Comparison of ENCODE assay signal across 21 cellular contexts in genomic region chr17:55996826-55997225, GRCh38.
DNase-seq lines count a peak whose midpoint lies in the region; ATAC-seq and TF ChIP-seq lines count a peak whose summit lies in the region.
"Had no signal": no experiment of that assay in that cellular context is flagged by ENCODE, and none has a peak within 500 bp of the region (broad histone marks: within the 10 kb centered on the region; RNA-seq: fewer than 3 reads in every experiment).

No MANE protein-coding gene starts in this region.

- no peaks in the 10 kb centered on the region for H3K79me2 ChIP-seq in GM23338 (replicated peaks; ENCODE audit: insufficient read depth)
- H3K79me2 ChIP-seq: parathyroid adenoma had no signal

- no peaks in the 10 kb centered on the region for H3F3A ChIP-seq in GM23338 (replicated peaks; ENCODE audit: low read depth)

- no peaks in the 10 kb centered on the region for H3K27me3 ChIP-seq in GM23338 (ENCODE audit: insufficient read depth)
- H3K27me3 ChIP-seq: gastrocnemius medialis had no signal

- peaks cover 4% of the 10 kb centered on the region; the same call in 1 of the 2 replicates for H3K27me3 Mint-ChIP-seq in HFFc6 (ENCODE audit: insufficient read depth)
- H3K27me3 Mint-ChIP-seq in GM23338 (ENCODE audit: insufficient read depth, low read depth, poor library complexity), result peaks cover 2% of the 10 kb centered on the region

- H3K4me3 Mint-ChIP-seq in HFFc6 (no peak overlapping the region), GM23338 (no peak overlapping the region)
- H3K4me3 Mint-ChIP-seq: activated naive CD4-positive, alpha-beta T cell treated with anti-CD3 and anti-CD28 coated beads, Interleukin-2, amount 50 U/mL, for 24 hours; brain had no signal

- no peak overlapping the region for H3K4me2 ChIP-seq in GM23338

- no peaks in the 10 kb centered on the region for H3K4me1 Mint-ChIP-seq in HFFc6 (ENCODE audit: low read depth)
- no peaks in the 10 kb centered on the region for H3K4me1 Mint-ChIP-seq in GM23338
- H3K4me1 Mint-ChIP-seq: brain had no signal

- no peak overlapping the region for H3K4me3 ChIP-seq in GM23338
- H3K4me3 ChIP-seq: coronary artery, gastrocnemius medialis, thoracic aorta had no signal

- H3K36me3 ChIP-seq in GM23338 (ENCODE audit: insufficient read depth), result no peaks in the 10 kb centered on the region; the same call in 1 of the 2 replicates
- H3K36me3 ChIP-seq: gastrocnemius medialis, thoracic aorta had no signal

- TF ChIP-seq CTCF in C4-2B (conservative IDR thresholded peaks at IDR 0.05) (peak; percentile 40), HFFc6 (IDR thresholded peaks at IDR 0.05) (peak; percentile 74), GM23338 (conservative IDR thresholded peaks at IDR 0.05; ENCODE audit: low read depth in 2 of 2) (no peak; a peak in 2 of 4 replicates)

- peaks cover 6% of the 10 kb centered on the region; the same call in 1 of the 2 replicates for H3K9me2 ChIP-seq in GM23338 (ENCODE audit: insufficient read depth)

- no peaks in the 10 kb centered on the region for H3K4me1 ChIP-seq in GM23338 (ENCODE audit: insufficient read depth)
- H3K4me1 ChIP-seq: gastrocnemius medialis, parathyroid adenoma had no signal

- H3K9me3 Mint-ChIP-seq in HFFc6 (peaks cover 16% of the 10 kb centered on the region), GM23338 (peaks cover 46% of the 10 kb centered on the region)

- no peaks in the 10 kb centered on the region for H4K20me1 ChIP-seq in GM23338 (replicated peaks; ENCODE audit: insufficient read depth)

- DNase-seq in HFFc6, result peak; percentile 17
- DNase-seq in RKO (ENCODE audit: low spot score), result peak; percentile 12
- DNase-seq in iris pigment epithelial cell (ENCODE audit: low read depth), result peak; percentile 1
- no peak for DNase-seq in GM23338 (ENCODE audit: low spot score)
- DNase-seq in NCI-H526 treated with DMSO at 0.1 percent for 48 hours (lab: John Stamatoyannopoulos, UW), result no peak
- DNase-seq: Calu3; gastrocnemius medialis; H7; KG1; NCI-H1436 treated with DMSO at 0.1 percent for 48 hours; stimulated activated CD4-positive, alpha-beta T cell treated with anti-CD3 and anti-CD28 coated beads, Interleukin-4, amount 100 ng/mL, for 4 hours; stimulated activated CD8-positive, alpha-beta memory T cell treated with anti-CD3 and anti-CD28 coated beads, Interleukin-4, amount 100 ng/mL, for 48 hours had no signal

- no peaks in the 10 kb centered on the region; the same call in 1 of the 2 replicates for H3K36me3 Mint-ChIP-seq in HFFc6 (ENCODE audit: low read depth)
- peaks cover 23% of the 10 kb centered on the region for H3K36me3 Mint-ChIP-seq in GM23338 (ENCODE audit: low read depth)
- H3K36me3 Mint-ChIP-seq: brain had no signal

- H3K27ac Mint-ChIP-seq in HFFc6 (no peak overlapping the region), GM23338 (no peak overlapping the region)
- H3K27ac Mint-ChIP-seq: activated naive CD4-positive, alpha-beta T cell treated with anti-CD3 and anti-CD28 coated beads, Interleukin-2, amount 50 U/mL, for 24 hours; brain had no signal

- ATAC-seq in GM21737 (IDR thresholded peaks at IDR 0.05; ENCODE audit: unreplicated experiment) (no peak), GM23338 (no peak), GM21529 (IDR thresholded peaks at IDR 0.05; ENCODE audit: unreplicated experiment) (no peak)
- ATAC-seq: gastrocnemius medialis, left lobe of liver had no signal

- H3K27ac ChIP-seq in C4-2B (no peak overlapping the region), GM23338 (ENCODE audit: low read depth) (no peak overlapping the region)
- H3K27ac ChIP-seq: coronary artery, gastrocnemius medialis, parathyroid adenoma, thoracic aorta had no signal

- H2AFZ ChIP-seq in GM23338, result no peak overlapping the region
- H2AFZ ChIP-seq: parathyroid adenoma had no signal

TF ChIP-seq in GM23338, 12 proteins besides CTCF, POLR2A, EP300 and RAD21:
- TF ChIP-seq ZNF462 (CRISPR knock-in tag; IDR thresholded peaks at IDR 0.05) (no peak), EZH2phosphoT487 (IDR thresholded peaks at IDR 0.05; ENCODE audit: unreplicated experiment) (no peak), ZNF331 (CRISPR knock-in tag; IDR thresholded peaks at IDR 0.05; ENCODE audit: low read depth) (no peak), REST (IDR thresholded peaks at IDR 0.05; ENCODE audit: unreplicated experiment) (no peak), POLR2AphosphoS5 (IDR thresholded peaks at IDR 0.05; ENCODE audit: low read depth) (no peak)

Comparison
In these comparisons a context has a peak if more than half of its experiments do, and no peak if none do; other contexts are left out.
1. CTCF ChIP-seq: peak in C4-2B (single experiment) and HFFc6 (single experiment); none in GM23338 (0 of 2).
2. DNase-seq: peak in HFFc6 (single experiment), RKO (single experiment) and iris pigment epithelial cell (single experiment); none in GM23338 (single experiment) and NCI-H526 treated with DMSO at 0.1 percent for 48 hours (single experiment).